In the genomic region with DNA sequence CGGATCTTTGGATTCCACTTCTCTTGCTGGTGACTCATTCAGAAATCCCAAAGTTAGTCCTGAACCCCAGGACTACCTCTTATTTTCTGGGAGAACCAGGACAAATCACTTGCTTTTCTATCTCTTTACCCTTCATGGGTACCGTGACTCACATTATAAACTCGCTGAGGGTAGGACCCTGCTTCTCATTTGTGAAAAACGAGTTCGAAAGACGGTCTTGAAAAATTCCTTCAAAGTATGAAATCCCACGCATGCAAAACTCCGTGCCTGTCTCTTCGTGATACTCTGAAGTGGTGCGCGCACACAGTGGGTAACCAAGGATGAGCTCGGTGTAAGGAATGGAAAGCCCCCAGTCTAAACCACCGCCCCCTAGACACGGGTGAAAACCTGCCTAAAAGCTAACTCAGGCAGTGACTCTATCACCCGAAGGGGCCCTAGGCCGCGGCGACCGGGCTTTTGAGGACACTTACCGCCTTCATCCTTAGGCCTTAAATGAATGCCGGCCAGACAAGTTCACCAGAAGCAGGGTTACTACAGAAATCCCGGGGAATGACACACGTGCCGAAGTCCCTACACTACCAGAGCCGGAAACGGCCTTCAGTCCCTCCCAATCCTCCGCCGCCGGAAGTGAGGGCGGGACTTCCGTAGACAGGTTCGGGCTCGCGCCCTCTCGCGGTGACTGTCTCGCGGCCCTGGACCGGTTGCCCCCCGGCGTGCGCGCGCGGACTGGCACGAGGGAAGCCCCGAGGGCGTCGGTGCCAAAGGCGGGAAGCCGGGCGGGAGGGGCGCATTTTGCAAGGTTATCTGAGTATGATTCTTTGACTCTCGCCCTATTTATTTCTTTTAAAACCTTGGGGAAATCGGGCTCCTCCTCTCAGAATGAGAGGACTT, we compare ENCODE assay signal across 1 cellular context.
TF ChIP-seq lines count a peak whose summit lies in the region.

TSS of gene NOC3L (minus strand) at position 580 of the 891 bp plus-strand sequence. CDS start at position 479, 101 bp downstream.

TF ChIP-seq in HEK293, 187 proteins besides CTCF, POLR2A, EP300 and RAD21 (continued from another document and continues in another):
- no peak for TF ChIP-seq OSR2 (tag by site-specific recombination; IDR thresholded peaks at IDR 0.05)
- TF ChIP-seq, protein P1, sequence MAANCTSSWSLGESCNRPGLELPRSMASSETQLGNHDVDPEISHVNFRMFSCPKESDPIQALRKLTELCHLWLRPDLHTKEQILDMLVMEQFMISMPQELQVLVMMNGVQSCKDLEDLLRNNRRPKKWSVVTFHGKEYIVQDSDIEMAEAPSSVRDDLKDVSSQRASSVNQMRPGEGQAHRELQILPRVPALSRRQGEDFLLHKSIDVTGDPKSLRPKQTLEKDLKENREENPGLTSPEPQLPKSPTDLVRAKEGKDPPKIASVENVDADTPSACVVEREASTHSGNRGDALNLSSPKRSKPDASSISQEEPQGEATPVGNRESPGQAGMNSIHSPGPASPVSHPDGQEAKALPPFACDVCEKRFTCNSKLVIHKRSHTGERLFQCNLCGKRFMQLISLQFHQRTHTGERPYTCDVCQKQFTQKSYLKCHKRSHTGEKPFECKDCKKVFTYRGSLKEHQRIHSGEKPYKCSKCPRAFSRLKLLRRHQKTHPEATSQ (tag by site-specific recombination; IDR thresholded peaks at IDR 0.05), result no peak
- peak; percentile 90 for TF ChIP-seq GLIS1 (tag by site-specific recombination; IDR thresholded peaks at IDR 0.05)
- TF ChIP-seq ZNF221 (tag by site-specific recombination; IDR thresholded peaks at IDR 0.05; ENCODE audit: borderline replicate concordance), result no peak
- peak; percentile 73; the same call in 1 of the 2 replicates for TF ChIP-seq KLF8 (tag by site-specific recombination; IDR thresholded peaks at IDR 0.05)
- TF ChIP-seq PRDM1 (tag by site-specific recombination; IDR thresholded peaks at IDR 0.05), result no peak
- TF ChIP-seq ZBTB21 (tag by site-specific recombination; IDR thresholded peaks at IDR 0.05), result peak; percentile 42; the same call in 1 of the 2 replicates
- TF ChIP-seq ZNF391 (tag by site-specific recombination; IDR thresholded peaks at IDR 0.05; ENCODE audit: borderline replicate concordance, low read depth), result 0 out of 2 replicates have a peak, but pooled peaks have one; percentile 31
- peak; percentile 34; the same call in 1 of the 2 replicates for TF ChIP-seq ZBTB20 (tag by site-specific recombination; IDR thresholded peaks at IDR 0.05)
- no peak for TF ChIP-seq ZNF626 (tag by site-specific recombination; IDR thresholded peaks at IDR 0.05)
- no peak for TF ChIP-seq ZNF10 (tag by site-specific recombination; IDR thresholded peaks at IDR 0.05)
- TF ChIP-seq ZSCAN30 (tag by site-specific recombination; IDR thresholded peaks at IDR 0.05), result peak; percentile 89
- TF ChIP-seq ZNF707 (tag by site-specific recombination; IDR thresholded peaks at IDR 0.05), result no peak
- no peak; the same call in 1 of the 2 replicates for TF ChIP-seq ZNF580 (tag by site-specific recombination; IDR thresholded peaks at IDR 0.05)
- TF ChIP-seq TRIM28 (IDR thresholded peaks at IDR 0.05; ENCODE audit: borderline replicate concordance, low read length), result peak; percentile 63; the same call in 1 of the 2 replicates
- TF ChIP-seq ZNF211 (tag by site-specific recombination; IDR thresholded peaks at IDR 0.05; ENCODE audit: low read depth), result no peak
- TF ChIP-seq ZNF350 (tag by site-specific recombination; IDR thresholded peaks at IDR 0.05), result no peak
- TF ChIP-seq ZNF670 (tag by site-specific recombination; IDR thresholded peaks at IDR 0.05; ENCODE audit: low read depth), result no peak
- peak; percentile 74; the same call in 1 of the 2 replicates for TF ChIP-seq ZNF600 (tag by site-specific recombination; IDR thresholded peaks at IDR 0.05)
- no peak for TF ChIP-seq ZNF664 (tag by site-specific recombination; IDR thresholded peaks at IDR 0.05)
- TF ChIP-seq ZBTB8A (tag by site-specific recombination; IDR thresholded peaks at IDR 0.05), result peak; percentile 96
- peak; percentile 98 for TF ChIP-seq ZBTB26 (tag by site-specific recombination; optimal IDR thresholded peaks at IDR 0.05)
- TF ChIP-seq FEZF1 (tag by site-specific recombination; IDR thresholded peaks at IDR 0.05), result no peak
- no peak for TF ChIP-seq ZNF560 (tag by site-specific recombination; IDR thresholded peaks at IDR 0.05; ENCODE audit: borderline replicate concordance)
- TF ChIP-seq ZNF398 (tag by site-specific recombination; IDR thresholded peaks at IDR 0.05), result no peak
- TF ChIP-seq ZNF366 (tag by site-specific recombination; conservative IDR thresholded peaks at IDR 0.05), result peak; percentile 53
- TF ChIP-seq ZNF157 (tag by site-specific recombination; IDR thresholded peaks at IDR 0.05), result no peak
- TF ChIP-seq ZFP41 (tag by site-specific recombination; IDR thresholded peaks at IDR 0.05; ENCODE audit: borderline replicate concordance), result no peak
- peak; percentile 41 for TF ChIP-seq ZNF341 (tag by site-specific recombination; IDR thresholded peaks at IDR 0.05; ENCODE audit: low read depth)
- TF ChIP-seq, protein P2, sequence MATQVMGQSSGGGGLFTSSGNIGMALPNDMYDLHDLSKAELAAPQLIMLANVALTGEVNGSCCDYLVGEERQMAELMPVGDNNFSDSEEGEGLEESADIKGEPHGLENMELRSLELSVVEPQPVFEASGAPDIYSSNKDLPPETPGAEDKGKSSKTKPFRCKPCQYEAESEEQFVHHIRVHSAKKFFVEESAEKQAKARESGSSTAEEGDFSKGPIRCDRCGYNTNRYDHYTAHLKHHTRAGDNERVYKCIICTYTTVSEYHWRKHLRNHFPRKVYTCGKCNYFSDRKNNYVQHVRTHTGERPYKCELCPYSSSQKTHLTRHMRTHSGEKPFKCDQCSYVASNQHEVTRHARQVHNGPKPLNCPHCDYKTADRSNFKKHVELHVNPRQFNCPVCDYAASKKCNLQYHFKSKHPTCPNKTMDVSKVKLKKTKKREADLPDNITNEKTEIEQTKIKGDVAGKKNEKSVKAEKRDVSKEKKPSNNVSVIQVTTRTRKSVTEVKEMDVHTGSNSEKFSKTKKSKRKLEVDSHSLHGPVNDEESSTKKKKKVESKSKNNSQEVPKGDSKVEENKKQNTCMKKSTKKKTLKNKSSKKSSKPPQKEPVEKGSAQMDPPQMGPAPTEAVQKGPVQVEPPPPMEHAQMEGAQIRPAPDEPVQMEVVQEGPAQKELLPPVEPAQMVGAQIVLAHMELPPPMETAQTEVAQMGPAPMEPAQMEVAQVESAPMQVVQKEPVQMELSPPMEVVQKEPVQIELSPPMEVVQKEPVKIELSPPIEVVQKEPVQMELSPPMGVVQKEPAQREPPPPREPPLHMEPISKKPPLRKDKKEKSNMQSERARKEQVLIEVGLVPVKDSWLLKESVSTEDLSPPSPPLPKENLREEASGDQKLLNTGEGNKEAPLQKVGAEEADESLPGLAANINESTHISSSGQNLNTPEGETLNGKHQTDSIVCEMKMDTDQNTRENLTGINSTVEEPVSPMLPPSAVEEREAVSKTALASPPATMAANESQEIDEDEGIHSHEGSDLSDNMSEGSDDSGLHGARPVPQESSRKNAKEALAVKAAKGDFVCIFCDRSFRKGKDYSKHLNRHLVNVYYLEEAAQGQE (tag by site-specific recombination; IDR thresholded peaks at IDR 0.05), result peak; percentile 53; the same call in 1 of the 2 replicates
- TF ChIP-seq, protein P3, sequence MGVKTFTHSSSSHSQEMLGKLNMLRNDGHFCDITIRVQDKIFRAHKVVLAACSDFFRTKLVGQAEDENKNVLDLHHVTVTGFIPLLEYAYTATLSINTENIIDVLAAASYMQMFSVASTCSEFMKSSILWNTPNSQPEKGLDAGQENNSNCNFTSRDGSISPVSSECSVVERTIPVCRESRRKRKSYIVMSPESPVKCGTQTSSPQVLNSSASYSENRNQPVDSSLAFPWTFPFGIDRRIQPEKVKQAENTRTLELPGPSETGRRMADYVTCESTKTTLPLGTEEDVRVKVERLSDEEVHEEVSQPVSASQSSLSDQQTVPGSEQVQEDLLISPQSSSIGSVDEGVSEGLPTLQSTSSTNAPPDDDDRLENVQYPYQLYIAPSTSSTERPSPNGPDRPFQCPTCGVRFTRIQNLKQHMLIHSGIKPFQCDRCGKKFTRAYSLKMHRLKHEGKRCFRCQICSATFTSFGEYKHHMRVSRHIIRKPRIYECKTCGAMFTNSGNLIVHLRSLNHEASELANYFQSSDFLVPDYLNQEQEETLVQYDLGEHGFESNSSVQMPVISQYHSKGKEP (tag by site-specific recombination; IDR thresholded peaks at IDR 0.05), result peak; percentile 21; the same call in 1 of the 2 replicates
- TF ChIP-seq ZNF214 (tag by site-specific recombination; IDR thresholded peaks at IDR 0.05; ENCODE audit: borderline replicate concordance), result no peak
- TF ChIP-seq ZNF133 (tag by site-specific recombination; IDR thresholded peaks at IDR 0.05), result no peak
- TF ChIP-seq ZNF175 (tag by site-specific recombination; IDR thresholded peaks at IDR 0.05), result no peak
- TF ChIP-seq ZNF362 (tag by site-specific recombination; IDR thresholded peaks at IDR 0.05), result no peak
- no peak for TF ChIP-seq TCF7L2 (IDR thresholded peaks at IDR 0.05; ENCODE audit: borderline replicate concordance, low read depth, low read length)
- no peak for TF ChIP-seq ZNF571 (tag by site-specific recombination; IDR thresholded peaks at IDR 0.05)
- TF ChIP-seq ZNF223 (tag by site-specific recombination; IDR thresholded peaks at IDR 0.05), result no peak
- TF ChIP-seq, protein P4, sequence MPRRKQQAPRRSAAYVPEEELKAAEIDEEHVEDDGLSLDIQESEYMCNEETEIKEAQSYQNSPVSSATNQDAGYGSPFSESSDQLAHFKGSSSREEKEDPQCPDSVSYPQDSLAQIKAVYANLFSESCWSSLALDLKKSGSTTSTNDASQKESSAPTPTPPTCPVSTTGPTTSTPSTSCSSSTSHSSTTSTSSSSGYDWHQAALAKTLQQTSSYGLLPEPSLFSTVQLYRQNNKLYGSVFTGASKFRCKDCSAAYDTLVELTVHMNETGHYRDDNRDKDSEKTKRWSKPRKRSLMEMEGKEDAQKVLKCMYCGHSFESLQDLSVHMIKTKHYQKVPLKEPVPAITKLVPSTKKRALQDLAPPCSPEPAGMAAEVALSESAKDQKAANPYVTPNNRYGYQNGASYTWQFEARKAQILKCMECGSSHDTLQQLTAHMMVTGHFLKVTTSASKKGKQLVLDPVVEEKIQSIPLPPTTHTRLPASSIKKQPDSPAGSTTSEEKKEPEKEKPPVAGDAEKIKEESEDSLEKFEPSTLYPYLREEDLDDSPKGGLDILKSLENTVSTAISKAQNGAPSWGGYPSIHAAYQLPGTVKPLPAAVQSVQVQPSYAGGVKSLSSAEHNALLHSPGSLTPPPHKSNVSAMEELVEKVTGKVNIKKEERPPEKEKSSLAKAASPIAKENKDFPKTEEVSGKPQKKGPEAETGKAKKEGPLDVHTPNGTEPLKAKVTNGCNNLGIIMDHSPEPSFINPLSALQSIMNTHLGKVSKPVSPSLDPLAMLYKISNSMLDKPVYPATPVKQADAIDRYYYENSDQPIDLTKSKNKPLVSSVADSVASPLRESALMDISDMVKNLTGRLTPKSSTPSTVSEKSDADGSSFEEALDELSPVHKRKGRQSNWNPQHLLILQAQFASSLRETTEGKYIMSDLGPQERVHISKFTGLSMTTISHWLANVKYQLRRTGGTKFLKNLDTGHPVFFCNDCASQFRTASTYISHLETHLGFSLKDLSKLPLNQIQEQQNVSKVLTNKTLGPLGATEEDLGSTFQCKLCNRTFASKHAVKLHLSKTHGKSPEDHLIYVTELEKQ (tag by site-specific recombination; IDR thresholded peaks at IDR 0.05; ENCODE audit: borderline replicate concordance), result peak; percentile 17; the same call in 1 of the 2 replicates
- TF ChIP-seq ZXDB (tag by site-specific recombination; IDR thresholded peaks at IDR 0.05), result peak; percentile 99
- no peak for TF ChIP-seq ZSCAN18 (tag by site-specific recombination; IDR thresholded peaks at IDR 0.05)
